Comparison of ENCODE assay signal across 18 cellular contexts in the genomic region with DNA sequence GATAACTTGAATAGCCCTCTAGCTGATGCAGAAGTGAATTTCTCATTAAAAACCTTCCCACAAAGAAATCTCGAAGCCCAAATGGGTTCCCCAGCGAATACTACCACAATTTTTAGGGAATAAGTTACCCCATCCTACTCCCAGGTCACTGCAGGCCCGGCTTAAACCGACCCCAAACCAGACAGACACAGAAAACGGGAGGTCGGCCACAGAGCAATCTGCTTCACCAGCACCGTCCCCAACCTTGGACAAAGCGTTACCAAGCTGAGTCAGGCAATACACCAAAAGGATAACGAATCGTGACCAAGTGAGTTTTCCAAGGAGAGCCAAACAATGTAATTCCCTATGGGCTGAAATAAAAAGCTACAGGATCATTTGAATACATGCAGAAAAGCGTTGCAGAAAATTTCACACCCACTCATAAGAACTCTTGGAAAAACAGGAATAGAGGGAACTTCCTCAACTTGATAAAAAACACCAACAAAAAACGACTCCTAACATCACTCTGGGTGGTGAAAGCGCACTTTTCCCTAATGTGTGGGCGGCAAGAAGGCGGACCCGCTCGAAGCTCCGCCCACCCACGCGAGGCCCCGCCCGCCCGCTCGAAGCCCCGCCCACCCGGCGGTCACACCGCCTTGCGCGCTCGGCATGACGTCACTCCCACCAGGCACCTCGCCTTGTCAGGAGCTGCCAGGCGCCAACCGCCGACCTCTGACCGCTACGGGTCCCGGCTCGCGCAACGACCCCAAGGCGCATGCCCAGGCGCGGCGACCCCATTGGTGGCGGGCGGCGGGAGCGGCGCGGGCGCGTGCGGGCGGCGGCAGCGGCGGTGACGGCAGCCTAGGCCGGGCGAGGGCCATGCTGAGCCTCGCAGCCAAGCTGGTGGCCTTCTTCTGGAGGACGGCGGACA. TPM values are rescaled to one million over a fixed set of nuclear protein-coding genes. Genes with fewer than 3 reads are reported as not detected.
DNase-seq lines count a peak whose midpoint lies in the region; ATAC-seq and TF ChIP-seq lines count a peak whose summit lies in the region.
"Had no signal": no experiment of that assay in that cellular context is flagged by ENCODE, and none has a peak within 500 bp of the region (broad histone marks: within the 10 kb centered on the region; RNA-seq: fewer than 3 reads in every experiment).

Gene MOV10L1 (plus strand): TSS at position 776 of the 910 bp plus-strand sequence. CDS start 83 bp downstream, at position 859.

- no peak within 1 kb of the TSS for H3K4me3 ChIP-seq in epithelial cell of esophagus (ENCODE audit: low read length)
- H3K4me3 ChIP-seq: colonic mucosa, lower lobe of right lung had no signal

- H3K4me3 Mint-ChIP-seq in H9, result no peak within 1 kb of the TSS; a peak in 1 of 5 replicates
- H3K4me3 Mint-ChIP-seq: activated naive CD8-positive, alpha-beta T cell treated with anti-CD3 and anti-CD28 coated beads, Interleukin-2, amount 10 ng/mL, durations not matched to agents 7 days and 5 days; neural crest cell; type B pancreatic cell had no signal

- H3K27ac ChIP-seq in H9 (ENCODE audit: insufficient read length, low read depth, low read length), result no peak within 1 kb of the TSS
- H3K27ac ChIP-seq: colonic mucosa, lower lobe of right lung had no signal

- H4K91ac ChIP-seq in H9 (ENCODE audit: insufficient read length, low read depth, low read length), result no peak within 1 kb of the TSS

- no peaks in the 10 kb centered on the region for H3K79me2 ChIP-seq in H9 (ENCODE audit: insufficient read depth, low read length)

- no CpG with 5 or more reads among the region's 65 CpGs for WGBS in H9 (ENCODE audit: extremely low coverage, insufficient read length, low lambda C conversion rate)

- H3K4me2 ChIP-seq in H9 (ENCODE audit: insufficient read depth, insufficient read length, low read length), result no peak within 1 kb of the TSS

- no peak within 1 kb of the TSS for H2AK5ac ChIP-seq in H9 (ENCODE audit: insufficient read length, low read length)

- peaks cover 0 to 2% (median 0%) of the 10 kb centered on the region in 3 experiments; a peak in 1 of 7 replicates for H3K36me3 Mint-ChIP-seq in H9 (ENCODE audit: insufficient read depth in 1 of 3, low read depth in 3 of 3)
- H3K36me3 Mint-ChIP-seq: type B pancreatic cell had no signal

- H4K8ac ChIP-seq in H9 (replicated peaks; ENCODE audit: insufficient read length, low read depth, low read length), result no peak within 1 kb of the TSS

- no peaks in the 10 kb centered on the region for H3K79me1 ChIP-seq in H9 (ENCODE audit: insufficient read depth, low read depth, low read length, poor library complexity, severe bottlenecking)

- H3K23ac ChIP-seq in H9 (ENCODE audit: insufficient read length, low read depth, low read length), result no peak within 1 kb of the TSS

- H3K4me1 ChIP-seq in H9 (ENCODE audit: insufficient read depth, low read length), result no peaks in the 10 kb centered on the region
- H3K4me1 ChIP-seq: colonic mucosa, lower lobe of right lung had no signal

- H3K9ac ChIP-seq in H9 (ENCODE audit: extremely low read depth, insufficient read length, low read length), result no peak within 1 kb of the TSS

- no peak within 1 kb of the TSS for H2BK120ac ChIP-seq in H9 (ENCODE audit: low read depth, low read length, poor library complexity, severe bottlenecking)

- H2AFZ ChIP-seq in H9 (ENCODE audit: low read length), result no peak within 1 kb of the TSS

- no peak within 1 kb of the TSS for H3K27ac Mint-ChIP-seq in H9
- H3K27ac Mint-ChIP-seq: activated naive CD8-positive, alpha-beta T cell treated with anti-CD3 and anti-CD28 coated beads, Interleukin-2, amount 10 ng/mL, durations not matched to agents 7 days and 5 days; type B pancreatic cell had no signal

- H3T11ph ChIP-seq in H9 (ENCODE audit: low read length), result no peak within 1 kb of the TSS

- no peak within 1 kb of the TSS for H2BK15ac ChIP-seq in H9 (ENCODE audit: low read depth, low read length)

- H2BK5ac ChIP-seq in H9 (ENCODE audit: insufficient read length, low read length), result no peak within 1 kb of the TSS

- TF ChIP-seq CTCF in H9 (conservative IDR thresholded peaks at IDR 0.05), result no peak
- TF ChIP-seq CTCF in epithelial cell of esophagus (IDR thresholded peaks at IDR 0.05; ENCODE audit: insufficient read depth, low read depth, low read length, missing control alignments), result no peak

- no peak within 1 kb of the TSS for H2BK20ac ChIP-seq in H9 (ENCODE audit: low read depth, low read length, poor library complexity, severe bottlenecking)

- no peak within 1 kb of the TSS for H3K14ac ChIP-seq in H9 (ENCODE audit: insufficient read depth, low read length)

- H4K5ac ChIP-seq in H9 (ENCODE audit: insufficient read length, low read depth, low read length), result no peak within 1 kb of the TSS

- no peak within 1 kb of the TSS for H3K4ac ChIP-seq in H9 (ENCODE audit: low read depth, low read length)

- no peak within 1 kb of the TSS for H3K18ac ChIP-seq in H9 (ENCODE audit: insufficient read length, low read depth, low read length)

- H3K4me1 Mint-ChIP-seq in H9, result peaks cover 11 to 12% of the 10 kb centered on the region in 2 experiments

- no peaks in the 10 kb centered on the region for H3K9me3 ChIP-seq in H9 (ENCODE audit: control insufficient read depth, low read depth, low read length)
- H3K9me3 ChIP-seq: colonic mucosa, lower lobe of right lung had no signal

- H2BK12ac ChIP-seq in H9 (ENCODE audit: insufficient read length, low read depth, low read length), result no peak within 1 kb of the TSS

- no peaks in the 10 kb centered on the region for H3K23me2 ChIP-seq in H9 (ENCODE audit: insufficient read length, low read depth, low read length, poor library complexity, severe bottlenecking)

- DNase-seq in activated CD4-positive, alpha-beta T cell treated with anti-CD3 and anti-CD28 coated beads for 48 hours, result peak; percentile 52
- no peak for DNase-seq in activated CD4-positive, alpha-beta T cell treated with anti-CD3 and anti-CD28 coated beads, Interleukin-2, amount 50 U/mL, for 1 hour
- DNase-seq in H9 (peak; percentile 70), epithelial cell of esophagus (ENCODE audit: low read depth) (peak; percentile 35), mucosa of gallbladder (ENCODE audit: low spot score) (peak; percentile 54), COR-L47 (lab: John Stamatoyannopoulos, UW) (no peak)
- DNase-seq: activated naive CD8-positive, alpha-beta T cell treated with anti-CD3 and anti-CD28 coated beads, Interleukin-2, amount 10 ng/mL, durations not matched to agents 7 days and 5 days; colonic mucosa; KG1; lower lobe of right lung; NCI-H187; NCI-H524 treated with DMSO at 0.1 percent for 48 hours had no signal

- no peak within 1 kb of the TSS for H3K56ac ChIP-seq in H9 (ENCODE audit: insufficient read length, low read depth, low read length)

- peaks cover 23% of the 10 kb centered on the region for H3K27me3 Mint-ChIP-seq in H9 (ENCODE audit: low read depth)

- H3K27me3 ChIP-seq in H9 (ENCODE audit: insufficient read depth, low read length), result 0 out of 2 replicates have a peak, but pooled peaks cover 2% of the 10 kb centered on the region
- H3K27me3 ChIP-seq: colonic mucosa had no signal

- H4K20me1 ChIP-seq in H9 (ENCODE audit: control insufficient read depth, insufficient read depth, insufficient read length), result no peaks in the 10 kb centered on the region

- peaks cover 3 to 14% of the 10 kb centered on the region in 2 experiments; a peak in 3 of 5 replicates for H3K9me3 Mint-ChIP-seq in H9
- H3K9me3 Mint-ChIP-seq: type B pancreatic cell had no signal

- ATAC-seq in HG03097 (IDR thresholded peaks at IDR 0.05; ENCODE audit: low FRiP score, unreplicated experiment), result no peak
- no peak for ATAC-seq in GM18873 (IDR thresholded peaks at IDR 0.05; ENCODE audit: low FRiP score, unreplicated experiment)
- ATAC-seq: lower lobe of right lung had no signal

RNA-seq across cellular contexts. Expression of gene MOV10L1, which starts in this region (rescaled TPM):
- total RNA-seq in H9 (2021) (not detected in 2 replicates), mucosa of gallbladder (2.6 TPM)
- total RNA-seq: activated CD8-positive, alpha-beta memory T cell treated with anti-CD3 and anti-CD28 coated beads for 36 hours; activated naive CD8-positive, alpha-beta T cell treated with anti-CD3 and anti-CD28 coated beads, Interleukin-2, amount 10 ng/mL, durations not matched to agents 7 days and 5 days; neural crest cell; RPMI7951 had no signal

Comparison
In these comparisons a context has a peak if more than half of its experiments do, and no peak if none do; other contexts are left out.
1. DNase-seq: peak in activated CD4-positive, alpha-beta T cell treated with anti-CD3 and anti-CD28 coated beads for 48 hours (single experiment), epithelial cell of esophagus (single experiment) and mucosa of gallbladder (single experiment); none in activated CD4-positive, alpha-beta T cell treated with anti-CD3 and anti-CD28 coated beads, Interleukin-2, amount 50 U/mL, for 1 hour (single experiment) and COR-L47 (single experiment).
2. Peak in DNase-seq in H9; RNA of the gene not detected or under 1 TPM.